1 cellular context compared by ENCODE assay signal in the genomic region with DNA sequence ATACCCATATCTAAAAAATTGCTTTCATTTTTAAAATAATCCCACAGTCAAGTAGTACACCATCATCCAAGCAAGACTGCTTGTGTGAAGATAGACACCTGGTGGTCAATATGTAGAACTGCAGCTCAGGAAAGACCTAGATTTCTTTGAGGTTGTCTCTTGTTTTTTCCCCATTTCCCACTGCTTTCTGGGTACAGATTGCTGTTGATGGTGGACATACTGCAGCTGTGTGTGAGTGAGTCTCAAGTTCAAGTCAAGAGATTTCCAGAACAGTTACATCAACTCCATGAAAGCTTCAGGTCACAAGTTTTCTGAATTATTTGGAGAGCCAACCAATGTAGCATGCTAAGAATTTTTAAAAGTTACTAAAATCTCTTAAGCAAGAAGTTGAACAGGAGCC.
TF ChIP-seq lines count a peak whose summit lies in the region.

No MANE protein-coding gene starts in this region.

TF ChIP-seq in GM23338, 12 proteins besides CTCF, POLR2A, EP300 and RAD21 (continued from another document):
- TF ChIP-seq EZH2phosphoT487 (IDR thresholded peaks at IDR 0.05; ENCODE audit: unreplicated experiment): no peak
- no peak for TF ChIP-seq JUNB (IDR thresholded peaks at IDR 0.05; ENCODE audit: unreplicated experiment)
- TF ChIP-seq, protein P1, sequence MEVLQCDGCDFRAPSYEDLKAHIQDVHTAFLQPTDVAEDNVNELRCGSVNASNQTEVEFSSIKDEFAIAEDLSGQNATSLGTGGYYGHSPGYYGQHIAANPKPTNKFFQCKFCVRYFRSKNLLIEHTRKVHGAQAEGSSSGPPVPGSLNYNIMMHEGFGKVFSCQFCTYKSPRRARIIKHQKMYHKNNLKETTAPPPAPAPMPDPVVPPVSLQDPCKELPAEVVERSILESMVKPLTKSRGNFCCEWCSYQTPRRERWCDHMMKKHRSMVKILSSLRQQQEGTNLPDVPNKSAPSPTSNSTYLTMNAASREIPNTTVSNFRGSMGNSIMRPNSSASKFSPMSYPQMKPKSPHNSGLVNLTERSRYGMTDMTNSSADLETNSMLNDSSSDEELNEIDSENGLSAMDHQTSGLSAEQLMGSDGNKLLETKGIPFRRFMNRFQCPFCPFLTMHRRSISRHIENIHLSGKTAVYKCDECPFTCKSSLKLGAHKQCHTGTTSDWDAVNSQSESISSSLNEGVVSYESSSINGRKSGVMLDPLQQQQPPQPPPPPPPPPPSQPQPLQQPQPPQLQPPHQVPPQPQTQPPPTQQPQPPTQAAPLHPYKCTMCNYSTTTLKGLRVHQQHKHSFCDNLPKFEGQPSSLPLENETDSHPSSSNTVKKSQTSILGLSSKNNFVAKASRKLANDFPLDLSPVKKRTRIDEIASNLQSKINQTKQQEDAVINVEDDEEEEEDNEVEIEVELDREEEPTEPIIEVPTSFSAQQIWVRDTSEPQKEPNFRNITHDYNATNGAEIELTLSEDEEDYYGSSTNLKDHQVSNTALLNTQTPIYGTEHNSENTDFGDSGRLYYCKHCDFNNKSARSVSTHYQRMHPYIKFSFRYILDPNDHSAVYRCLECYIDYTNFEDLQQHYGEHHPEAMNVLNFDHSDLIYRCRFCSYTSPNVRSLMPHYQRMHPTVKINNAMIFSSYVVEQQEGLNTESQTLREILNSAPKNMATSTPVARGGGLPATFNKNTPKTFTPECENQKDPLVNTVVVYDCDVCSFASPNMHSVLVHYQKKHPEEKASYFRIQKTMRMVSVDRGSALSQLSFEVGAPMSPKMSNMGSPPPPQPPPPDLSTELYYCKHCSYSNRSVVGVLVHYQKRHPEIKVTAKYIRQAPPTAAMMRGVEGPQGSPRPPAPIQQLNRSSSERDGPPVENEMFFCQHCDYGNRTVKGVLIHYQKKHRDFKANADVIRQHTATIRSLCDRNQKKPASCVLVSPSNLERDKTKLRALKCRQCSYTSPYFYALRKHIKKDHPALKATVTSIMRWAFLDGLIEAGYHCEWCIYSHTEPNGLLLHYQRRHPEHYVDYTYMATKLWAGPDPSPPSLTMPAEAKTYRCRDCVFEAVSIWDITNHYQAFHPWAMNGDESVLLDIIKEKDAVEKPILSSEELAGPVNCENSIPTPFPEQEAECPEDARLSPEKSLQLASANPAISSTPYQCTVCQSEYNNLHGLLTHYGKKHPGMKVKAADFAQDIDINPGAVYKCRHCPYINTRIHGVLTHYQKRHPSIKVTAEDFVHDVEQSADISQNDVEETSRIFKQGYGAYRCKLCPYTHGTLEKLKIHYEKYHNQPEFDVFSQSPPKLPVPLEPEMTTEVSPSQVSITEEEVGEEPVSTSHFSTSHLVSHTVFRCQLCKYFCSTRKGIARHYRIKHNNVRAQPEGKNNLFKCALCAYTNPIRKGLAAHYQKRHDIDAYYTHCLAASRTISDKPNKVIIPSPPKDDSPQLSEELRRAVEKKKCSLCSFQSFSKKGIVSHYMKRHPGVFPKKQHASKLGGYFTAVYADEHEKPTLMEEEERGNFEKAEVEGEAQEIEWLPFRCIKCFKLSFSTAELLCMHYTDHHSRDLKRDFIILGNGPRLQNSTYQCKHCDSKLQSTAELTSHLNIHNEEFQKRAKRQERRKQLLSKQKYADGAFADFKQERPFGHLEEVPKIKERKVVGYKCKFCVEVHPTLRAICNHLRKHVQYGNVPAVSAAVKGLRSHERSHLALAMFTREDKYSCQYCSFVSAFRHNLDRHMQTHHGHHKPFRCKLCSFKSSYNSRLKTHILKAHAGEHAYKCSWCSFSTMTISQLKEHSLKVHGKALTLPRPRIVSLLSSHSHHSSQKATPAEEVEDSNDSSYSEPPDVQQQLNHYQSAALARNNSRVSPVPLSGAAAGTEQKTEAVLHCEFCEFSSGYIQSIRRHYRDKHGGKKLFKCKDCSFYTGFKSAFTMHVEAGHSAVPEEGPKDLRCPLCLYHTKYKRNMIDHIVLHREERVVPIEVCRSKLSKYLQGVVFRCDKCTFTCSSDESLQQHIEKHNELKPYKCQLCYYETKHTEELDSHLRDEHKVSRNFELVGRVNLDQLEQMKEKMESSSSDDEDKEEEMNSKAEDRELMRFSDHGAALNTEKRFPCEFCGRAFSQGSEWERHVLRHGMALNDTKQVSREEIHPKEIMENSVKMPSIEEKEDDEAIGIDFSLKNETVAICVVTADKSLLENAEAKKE (CRISPR knock-in tag; IDR thresholded peaks at IDR 0.05): no peak
- no peak for TF ChIP-seq ZNF331 (CRISPR knock-in tag; IDR thresholded peaks at IDR 0.05; ENCODE audit: low read depth)
